In the genomic region with DNA sequence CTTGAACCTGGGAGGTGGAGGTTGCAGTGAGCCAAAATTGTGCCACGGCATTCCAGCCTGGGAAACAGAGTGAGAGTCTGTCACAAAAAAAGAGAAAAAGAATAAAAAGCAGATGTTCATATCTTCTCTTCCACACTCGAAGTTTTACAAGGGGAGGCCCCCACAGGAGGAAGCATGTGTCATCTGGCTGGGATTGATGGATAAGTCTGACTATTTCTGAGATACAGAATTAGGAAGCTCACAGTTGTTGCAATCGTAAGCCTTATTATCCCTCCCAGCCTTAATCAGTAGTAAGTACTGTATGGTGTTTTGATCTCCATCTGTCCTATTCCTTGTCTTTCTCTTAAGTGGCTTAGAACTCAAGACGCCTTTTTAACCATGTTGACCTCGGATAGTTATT, we compare ENCODE assay signal across 28 cellular contexts. TPM values are rescaled to one million over a fixed set of nuclear protein-coding genes. Genes with fewer than 3 reads are reported as not detected.
A peak's percentile ranks its signal among the peaks of the same experiment; 100 is the strongest.
DNase-seq lines count a peak whose midpoint lies in the region; ATAC-seq, FAIRE-seq and TF ChIP-seq lines count a peak whose summit lies in the region.
"Had no signal": no experiment of that assay in that cellular context is flagged by ENCODE, and none has a peak within 500 bp of the region (broad histone marks: within the 10 kb centered on the region; RNA-seq: fewer than 3 reads in every experiment).

No MANE protein-coding gene starts in this region.

- peak; percentile 9 for FAIRE-seq in HTR-8/SVneo (lab: Jason Lieb, UNC)

- no TSS peak for BruUV-seq in A673 (replicated peaks; lab: Mats Ljungman, UMichigan)

- ATAC-seq in GM18907 (IDR thresholded peaks at IDR 0.05; ENCODE audit: unreplicated experiment): no peak
- ATAC-seq: T-cell had no signal

- H3K9me3 ChIP-seq in A673 (ENCODE audit: low read depth, low read length, poor library complexity, severe bottlenecking): no peaks in the 10 kb centered on the region
- H3K9me3 ChIP-seq: Peyer's patch, SJCRH30 had no signal

- no peak for TF ChIP-seq CTCF in A673 (conservative IDR thresholded peaks at IDR 0.05; ENCODE audit: low read depth, low read length)

- DNase-seq in A673 (ENCODE audit: low spot score) (peak; percentile 60), HTR-8/SVneo (ENCODE audit: insufficient read length, low spot score) (no peak), NCI-H82 treated with DMSO at 0.1 percent for 48 hours (lab: John Stamatoyannopoulos, UW; ENCODE audit: unreplicated experiment) (peak; percentile 99), amniotic epithelial cell (ENCODE audit: low read depth) (peak; percentile 21), NCI-H1105 treated with DMSO at 0.1 percent for 48 hours (lab: John Stamatoyannopoulos, UW) (no peak), amygdala (lab: John Stamatoyannopoulos, UW) (no peak)
- no peak for DNase-seq in activated CD4-positive, alpha-beta T cell treated with anti-CD3 and anti-CD28 coated beads, Interleukin-2, amount 50 U/mL, for 1 hour
- DNase-seq: 8988T; Calu3; CD8-positive, alpha-beta memory T cell; DMS53; EL; GM23248; H9; HFFc6; KBM-7; NCI-H1417 treated with DMSO at 0.1 percent for 48 hours; NCI-H187; NCI-H446; NCI-H69; NK-92 treated with Interleukin-12 subunit alpha and Interleukin-12 subunit beta, amount 100 ng/mL, for 24 hours; Peyer's patch; SJCRH30; T-cell had no signal

- no peaks in the 10 kb centered on the region for H3K27me3 ChIP-seq in A673 (replicated peaks; ENCODE audit: insufficient read depth, low read depth, low read length, poor library complexity)
- H3K27me3 ChIP-seq: Peyer's patch, SJCRH30 had no signal

- intact Hi-C loops in A673 (cut with micrococcal nuclease; ENCODE audit: unreplicated experiment): loop anchor here (5.0 kb wide), 1 partner anchor 114 kb away; no protein-coding TSS in a partner anchor

- CTCF ChIA-PET in A673 (lab: Charles Lee): no interaction called here

- no peak overlapping the region for H3K27ac ChIP-seq in A673 (ENCODE audit: low read depth, low read length, poor library complexity, severe bottlenecking)
- H3K27ac ChIP-seq: C4-2B, GM23248, HL-60, Peyer's patch, SJCRH30 had no signal

- no peaks in the 10 kb centered on the region for H3K36me3 ChIP-seq in A673 (ENCODE audit: insufficient read depth, low read length, poor library complexity, severe bottlenecking)
- H3K36me3 ChIP-seq: Peyer's patch, SJCRH30 had no signal

- peaks cover 11% of the 10 kb centered on the region for H3K4me1 ChIP-seq in A673 (ENCODE audit: insufficient read depth, low read length, poor library complexity, severe bottlenecking)
- H3K4me1 ChIP-seq: Peyer's patch, SJCRH30 had no signal

- POLR2A ChIA-PET in A673 (lab: Charles Lee; ENCODE audit: low non-redundant PET): no interaction called here

- no peak overlapping the region for H3K4me3 ChIP-seq in A673 (ENCODE audit: low read depth, low read length, poor library complexity, severe bottlenecking)
- H3K4me3 ChIP-seq: GM23248, Peyer's patch, SJCRH30 had no signal

RNA-seq across cellular contexts. Expression of a gene that starts 31.9 kb away (rescaled TPM):
- total RNA-seq in A673 (2021): 19.8 and 23.1 TPM in 2 replicates
- total RNA-seq: HT-29 had no signal

Comparison
In these comparisons a context has a peak if more than half of its experiments do, and no peak if none do; other contexts are left out.
1. DNase-seq: peak in A673 (single experiment), NCI-H82 treated with DMSO at 0.1 percent for 48 hours (single experiment) and amniotic epithelial cell (single experiment); none in HTR-8/SVneo (single experiment), NCI-H1105 treated with DMSO at 0.1 percent for 48 hours (single experiment), activated CD4-positive, alpha-beta T cell treated with anti-CD3 and anti-CD28 coated beads, Interleukin-2, amount 50 U/mL, for 1 hour (single experiment) and amygdala (0 of 56).